ENCODE assay signal across 8 cellular contexts in the genomic region with DNA sequence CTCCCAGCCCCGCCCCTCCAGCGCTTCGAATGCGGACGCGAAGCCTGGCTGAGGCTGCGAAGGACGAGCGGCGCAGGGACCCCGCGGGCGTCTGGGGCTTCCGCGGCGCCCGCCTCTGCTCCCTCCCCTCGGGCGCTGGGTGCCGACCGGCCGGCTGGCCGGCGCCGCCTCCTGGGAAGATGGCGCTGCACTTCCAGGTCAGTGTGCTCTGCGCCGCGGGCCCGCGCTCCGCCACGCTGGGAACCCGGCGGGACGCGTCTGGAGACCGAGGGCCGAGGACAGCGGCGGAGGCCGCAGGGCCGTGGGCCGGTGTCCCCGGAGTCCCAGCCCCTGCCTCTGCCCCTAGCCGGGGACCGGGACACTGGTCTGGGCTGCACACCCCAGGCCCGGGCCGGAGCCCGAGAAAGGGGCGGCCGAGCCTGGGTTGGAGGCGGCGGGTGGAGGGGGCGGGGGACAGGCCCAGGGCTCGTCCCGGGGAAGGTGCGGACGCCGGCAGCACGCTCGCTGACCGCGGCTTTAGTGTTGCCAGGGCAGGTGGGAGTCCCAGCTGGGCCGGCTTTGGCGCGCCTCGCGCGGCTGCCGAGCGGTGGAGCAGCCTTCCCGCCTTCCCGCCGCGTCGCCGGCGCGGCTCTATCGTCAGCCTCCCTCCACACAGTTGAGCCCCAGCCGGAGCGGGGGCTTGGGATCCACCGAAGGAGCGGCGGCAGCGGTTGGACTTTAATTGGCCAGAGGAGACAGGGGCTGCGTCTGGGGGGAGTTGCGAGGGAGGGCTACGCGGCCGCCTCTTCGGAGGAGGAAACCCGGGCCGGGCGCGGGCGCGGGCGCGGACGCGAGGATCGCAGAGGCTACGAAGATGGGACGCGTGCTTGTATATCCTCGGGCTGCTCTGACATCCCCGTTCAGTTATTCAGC. TPM values are rescaled to one million over a fixed set of nuclear protein-coding genes. Genes with fewer than 3 reads are reported as not detected.
DNase-seq lines count a peak whose midpoint lies in the region; ATAC-seq and TF ChIP-seq lines count a peak whose summit lies in the region.

TSS of gene RANBP17 (plus strand) at position 164 of the 912 bp plus-strand sequence.

- no peak for TF ChIP-seq POLR2A in spleen (IDR thresholded peaks at IDR 0.05)

- no peaks in the 10 kb centered on the region for H3K36me3 ChIP-seq in colonic mucosa
- H3K36me3 ChIP-seq in kidney epithelial cell (ENCODE audit: control insufficient read depth, insufficient read depth, low read length), result no peaks in the 10 kb centered on the region
- H3K36me3 ChIP-seq in spleen, result peaks cover 0 to 3% (median 0%) of the 10 kb centered on the region in 6 donors

- H3K27ac ChIP-seq in colonic mucosa (no peak within 1 kb of the TSS), spleen (peak within 1 kb of the TSS in 1 of 8 donors; percentile 8)

- peak; percentile 3 for DNase-seq in activated CD4-positive, alpha-beta T cell treated with anti-CD3 and anti-CD28 coated beads for 48 hours
- no peak for DNase-seq in activated CD4-positive, alpha-beta T cell treated with anti-CD3 and anti-CD28 coated beads for 1 hour
- DNase-seq in NCI-H69 (lab: John Stamatoyannopoulos, UW) (peak; percentile 92), colonic mucosa (peak; percentile 59), kidney epithelial cell (ENCODE audit: low read depth) (no peak), spleen (peak; percentile 78), UCSD-AML1 (lab: John Stamatoyannopoulos, UW; ENCODE audit: unreplicated experiment) (no peak)

- TF ChIP-seq CTCF in colonic mucosa (IDR thresholded peaks at IDR 0.05) (no peak), kidney epithelial cell (IDR thresholded peaks at IDR 0.05; ENCODE audit: insufficient read depth, low read length, poor library complexity, severe bottlenecking) (no peak), spleen (IDR thresholded peaks at IDR 0.05 in 8 of 11, conservative IDR thresholded peaks at IDR 0.05 in 3 of 11) (no peak)

- H3K27me3 ChIP-seq in colonic mucosa, result no peaks in the 10 kb centered on the region
- no peaks in the 10 kb centered on the region for H3K27me3 ChIP-seq in kidney epithelial cell (ENCODE audit: control insufficient read depth, insufficient read depth, low read length)
- peaks cover 0 to 40% (median 12%) of the 10 kb centered on the region in 7 donors for H3K27me3 ChIP-seq in spleen (replicated peaks in 1 of 7)

- intact Hi-C loops in colonic mucosa (cut with DNase I), result no loop called here
- intact Hi-C loops in spleen (cut with DNase I; ENCODE audit: low total_unique reads), result no loop called here

- H3K9me3 ChIP-seq in colonic mucosa, result no peaks in the 10 kb centered on the region
- peaks cover 4 to 42% (median 31%) of the 10 kb centered on the region in 8 donors for H3K9me3 ChIP-seq in spleen

- H3K4me1 ChIP-seq in colonic mucosa (no peaks in the 10 kb centered on the region), spleen (peaks cover 0 to 13% (median 6%) of the 10 kb centered on the region in 6 donors)

- 2 to 9% (median 6%) methylated on average over 46 to 109 of the region's 109 CpGs for WGBS in spleen, 5 donors

- ATAC-seq in HG02981 (IDR thresholded peaks at IDR 0.05; ENCODE audit: unreplicated experiment), result no peak

- peak within 1 kb of the TSS; percentile 55 to 60 for H3K9ac ChIP-seq in colonic mucosa (ENCODE audit: low read depth in 2 of 2, low read length in 2 of 2)

- H3K4me3 ChIP-seq in colonic mucosa (peak within 1 kb of the TSS; percentile 74), kidney epithelial cell (ENCODE audit: low read depth, low read length) (peak within 1 kb of the TSS; percentile 75), spleen (peak within 1 kb of the TSS; percentile 35 to 72 (median 51))

RNA-seq across cellular contexts. Expression of gene RANBP17, which starts in this region (rescaled TPM):
- 1 to 10 TPM; 7.9 to 9.4 TPM for total RNA-seq in colonic mucosa
- total RNA-seq in kidney epithelial cell, result 7.1 and 10.4 TPM in 2 replicates
- total RNA-seq in spleen, result 1 to 10 TPM; 1.6 to 6.6 (median 5.0) TPM
- polyA plus RNA-seq in spleen, result under 1 TPM; 0.56 to 0.74 (median 0.64) TPM

Comparison
In these comparisons a context has a peak if more than half of its experiments do, and no peak if none do; other contexts are left out.
1. DNase-seq: peak in activated CD4-positive, alpha-beta T cell treated with anti-CD3 and anti-CD28 coated beads for 48 hours (single experiment), NCI-H69 (single experiment), colonic mucosa (single experiment) and spleen (single experiment); none in activated CD4-positive, alpha-beta T cell treated with anti-CD3 and anti-CD28 coated beads for 1 hour (single experiment), kidney epithelial cell (single experiment) and UCSD-AML1 (single experiment).
2. Peak in every context shown above with its lines, with median percentiles within 50 percentile points of each other: H3K4me3 ChIP-seq.